ENCODE assay signal across 8 cellular contexts in genomic region chrX:43655961-43656494, GRCh38. TPM values are rescaled to one million over a fixed set of nuclear protein-coding genes. Genes with fewer than 3 reads are reported as not detected.
DNase-seq lines count a peak whose midpoint lies in the region; TF ChIP-seq lines count a peak whose summit lies in the region.

Gene MAOA (plus strand): TSS chrX:43656299. CDS start chrX:43656342, 43 bp downstream.

- intact Hi-C loops in left ventricle myocardium inferior (cut with micrococcal nuclease), result loop anchor here (5.0 to 10.0 kb wide), 2 partner anchors 51 to 89 kb away; no protein-coding TSS in a partner anchor

- TF ChIP-seq CTCF in Peyer's patch (IDR thresholded peaks at IDR 0.05), result no peak
- no peak for TF ChIP-seq CTCF in left ventricle myocardium inferior (IDR thresholded peaks at IDR 0.05; ENCODE audit: borderline replicate concordance)
- TF ChIP-seq CTCF in parathyroid adenoma (IDR thresholded peaks at IDR 0.05), result no peak

- no peak within 1 kb of the TSS for H3K9ac ChIP-seq in parathyroid adenoma

- peak within 1 kb of the TSS; percentile 82 for H3K4me2 ChIP-seq in parathyroid adenoma (ENCODE audit: low read length)

- H3K27me3 ChIP-seq in Peyer's patch (no peaks in the 10 kb centered on the region), left ventricle myocardium inferior (ENCODE audit: low read depth) (no peaks in the 10 kb centered on the region), parathyroid adenoma (ENCODE audit: control insufficient read depth, insufficient read depth, low read length) (no peaks in the 10 kb centered on the region)

- H3K79me2 ChIP-seq in parathyroid adenoma, result no peaks in the 10 kb centered on the region

- TF ChIP-seq POLR2A in Peyer's patch (IDR thresholded peaks at IDR 0.05), result peak; percentile 65 to 76

- H3K36me3 ChIP-seq in Peyer's patch (no peaks in the 10 kb centered on the region), left ventricle myocardium inferior (no peaks in the 10 kb centered on the region), parathyroid adenoma (ENCODE audit: control insufficient read depth, insufficient read depth, low read length) (no peaks in the 10 kb centered on the region)

- H2AFZ ChIP-seq in parathyroid adenoma, result peak within 1 kb of the TSS; percentile 89

- H3K4me1 ChIP-seq in Peyer's patch, result no peaks in the 10 kb centered on the region
- H3K4me1 ChIP-seq in left ventricle myocardium inferior, result peaks cover 19% of the 10 kb centered on the region
- H3K4me1 ChIP-seq in parathyroid adenoma, result no peaks in the 10 kb centered on the region

- H3K9me3 ChIP-seq in Peyer's patch (no peaks in the 10 kb centered on the region), left ventricle myocardium inferior (replicated peaks) (no peaks in the 10 kb centered on the region), parathyroid adenoma (ENCODE audit: control insufficient read depth, low read length) (no peaks in the 10 kb centered on the region)

- peak; percentile 53 for DNase-seq in ELF-1 (ENCODE audit: low read depth, low spot score)
- peak; percentile 39 to 92 (median 92) for DNase-seq in Peyer's patch
- DNase-seq in amygdala (lab: John Stamatoyannopoulos, UW), result peak in 55 of 56 donors; percentile 1 to 74 (median 34)
- DNase-seq in left ventricle myocardium inferior, result peak; percentile 80
- no peak for DNase-seq in NCI-H187 treated with DMSO at 0.1 percent for 48 hours (lab: John Stamatoyannopoulos, UW)
- DNase-seq in GF-D8 (lab: John Stamatoyannopoulos, UW), result no peak
- DNase-seq in DMS153 treated with DMSO at 0.1 percent for 48 hours (lab: John Stamatoyannopoulos, UW; ENCODE audit: unreplicated experiment), result no peak

- H3K4me3 ChIP-seq in Peyer's patch, result peak within 1 kb of the TSS; percentile 53 to 84 (median 70)
- H3K4me3 ChIP-seq in left ventricle myocardium inferior, result peak within 1 kb of the TSS; percentile 85
- peak within 1 kb of the TSS; percentile 72 for H3K4me3 ChIP-seq in parathyroid adenoma (ENCODE audit: low read depth, low read length)

- peak within 1 kb of the TSS; percentile 65 to 97 (median 88) for H3K27ac ChIP-seq in Peyer's patch
- peak within 1 kb of the TSS; percentile 95 for H3K27ac ChIP-seq in left ventricle myocardium inferior (replicated peaks)
- peak within 1 kb of the TSS; percentile 84 for H3K27ac ChIP-seq in parathyroid adenoma

RNA-seq across cellular contexts. Expression of gene MAOA, which starts in this region (rescaled TPM):
- total RNA-seq in Peyer's patch, result 100 to 1,000 TPM; 171 to 883 (median 688) TPM
- 113 TPM for total RNA-seq in left ventricle myocardium inferior

Comparison
In these comparisons a context has a peak if more than half of its experiments do, and no peak if none do; other contexts are left out.
1. DNase-seq: peak in ELF-1 (single experiment), Peyer's patch (3 of 3), amygdala (55 of 56) and left ventricle myocardium inferior (single experiment); none in NCI-H187 treated with DMSO at 0.1 percent for 48 hours (single experiment), GF-D8 (single experiment) and DMS153 treated with DMSO at 0.1 percent for 48 hours (single experiment).
2. Peak in every context shown above with its lines, with median percentiles within 50 percentile points of each other: H3K27ac ChIP-seq and H3K4me3 ChIP-seq.